Comparison of ENCODE assay signal across 24 cellular contexts in the genomic region with DNA sequence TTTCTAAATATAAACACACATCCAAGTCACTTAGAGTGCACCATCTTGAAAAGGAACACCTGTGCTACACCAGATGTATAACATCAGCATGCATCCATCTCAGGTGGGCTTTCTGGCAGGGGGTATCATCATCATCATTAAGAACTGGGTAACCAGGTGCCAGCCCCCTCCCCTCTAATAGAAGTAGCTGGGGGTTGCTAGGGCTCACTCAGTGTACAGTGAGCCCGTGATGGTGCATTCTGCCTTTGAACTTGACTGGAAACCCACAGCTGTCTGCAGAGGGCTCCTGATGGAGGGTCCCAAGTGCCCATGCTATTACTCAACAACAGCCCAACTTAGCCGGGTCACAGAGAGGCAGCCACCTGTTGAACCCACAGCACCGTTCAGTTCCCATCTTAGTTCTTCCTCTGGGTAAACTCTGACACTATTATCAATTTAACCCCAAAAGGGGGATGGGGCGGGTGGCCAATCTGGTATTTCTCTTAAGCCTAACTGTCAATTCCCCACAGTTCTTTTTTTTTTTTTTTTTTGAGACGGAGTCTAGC. TPM values are rescaled to one million over a fixed set of nuclear protein-coding genes. Genes with fewer than 3 reads are reported as not detected.
DNase-seq lines count a peak whose midpoint lies in the region; ATAC-seq, FAIRE-seq and TF ChIP-seq lines count a peak whose summit lies in the region.
"Had no signal": no experiment of that assay in that cellular context is flagged by ENCODE, and none has a peak within 500 bp of the region (broad histone marks: within the 10 kb centered on the region; RNA-seq: fewer than 3 reads in every experiment).

No MANE protein-coding gene starts in this region.

- H3K36me3 Mint-ChIP-seq in activated CD4-positive, alpha-beta T cell treated with anti-CD3 and anti-CD28 coated beads, Interleukin-2, amount 10 ng/mL, durations not matched to agents 24 days and 14 days (ENCODE audit: low read depth), result peaks cover 19% of the 10 kb centered on the region
- peaks cover 9% of the 10 kb centered on the region for H3K36me3 Mint-ChIP-seq in activated B cell treated with CpG ODN at 0.5 μM for 24 hours (ENCODE audit: low read depth)
- H3K36me3 Mint-ChIP-seq in naive thymus-derived CD8-positive, alpha-beta T cell, result peaks cover 0 to 59% (median 12%) of the 10 kb centered on the region in 3 donors
- H3K36me3 Mint-ChIP-seq: WTC11 had no signal

- intact Hi-C loops in activated CD4-positive, alpha-beta T cell treated with anti-CD3 and anti-CD28 coated beads, Interleukin-2, amount 10 ng/mL, durations not matched to agents 24 days and 14 days (cut with micrococcal nuclease), result no loop called here
- intact Hi-C loops in activated B cell treated with CpG ODN at 0.5 μM for 24 hours (cut with micrococcal nuclease), result loop anchor here (5.0 kb wide), 1 partner anchor 33 kb away; no protein-coding TSS in a partner anchor

- H3K27me3 Mint-ChIP-seq in activated CD4-positive, alpha-beta T cell treated with anti-CD3 and anti-CD28 coated beads, Interleukin-2, amount 10 ng/mL, durations not matched to agents 24 days and 14 days, result no peaks in the 10 kb centered on the region
- H3K27me3 Mint-ChIP-seq in activated B cell treated with CpG ODN at 0.5 μM for 24 hours, result no peaks in the 10 kb centered on the region
- no peaks in the 10 kb centered on the region for H3K27me3 Mint-ChIP-seq in naive thymus-derived CD8-positive, alpha-beta T cell
- H3K27me3 Mint-ChIP-seq: progenitor cell of endocrine pancreas had no signal

- no peak overlapping the region for H3K4me3 ChIP-seq in BLaER1
- H3K4me3 ChIP-seq: dorsolateral prefrontal cortex, thyroid gland had no signal

- no peak for FAIRE-seq in RCC 7860 (lab: Jason Lieb, UNC)
- FAIRE-seq: endothelial cell of umbilical vein, GM12891 had no signal

- peak overlapping the region; percentile 80 for H3K9ac ChIP-seq in BLaER1

- H3K9me3 Mint-ChIP-seq in activated CD4-positive, alpha-beta T cell treated with anti-CD3 and anti-CD28 coated beads, Interleukin-2, amount 10 ng/mL, durations not matched to agents 24 days and 14 days, result no peaks in the 10 kb centered on the region
- no peaks in the 10 kb centered on the region for H3K9me3 Mint-ChIP-seq in activated B cell treated with CpG ODN at 0.5 μM for 24 hours
- H3K9me3 Mint-ChIP-seq in naive thymus-derived CD8-positive, alpha-beta T cell, result no peaks in the 10 kb centered on the region
- H3K9me3 Mint-ChIP-seq: neural crest cell, WTC11 had no signal

- no peaks in the 10 kb centered on the region for H3K9me3 ChIP-seq in BLaER1
- H3K9me3 ChIP-seq: Caco-2, thyroid gland had no signal

- H3K27me3 ChIP-seq in BLaER1, result no peaks in the 10 kb centered on the region
- H3K27me3 ChIP-seq: dorsolateral prefrontal cortex, thyroid gland had no signal

- CTCF ChIA-PET in activated B cell treated with CpG ODN at 0.5 μM for 24 hours (lab: Charles Lee), result no interaction called here

- H4K20me1 ChIP-seq in BLaER1, result no peaks in the 10 kb centered on the region

- H3K4me2 ChIP-seq in BLaER1, result peak overlapping the region; percentile 83

- no peak overlapping the region for H3K4me3 Mint-ChIP-seq in activated CD4-positive, alpha-beta T cell treated with anti-CD3 and anti-CD28 coated beads, Interleukin-2, amount 10 ng/mL, durations not matched to agents 24 days and 14 days
- peak overlapping the region; percentile 35 for H3K4me3 Mint-ChIP-seq in activated B cell treated with CpG ODN at 0.5 μM for 24 hours
- peak overlapping the region in 6 of 10 donors; percentile 2 to 55 (median 31) for H3K4me3 Mint-ChIP-seq in naive thymus-derived CD8-positive, alpha-beta T cell
- H3K4me3 Mint-ChIP-seq: neural crest cell, WTC11 had no signal

- peaks cover 43% of the 10 kb centered on the region for H3K4me1 Mint-ChIP-seq in activated CD4-positive, alpha-beta T cell treated with anti-CD3 and anti-CD28 coated beads, Interleukin-2, amount 10 ng/mL, durations not matched to agents 24 days and 14 days
- H3K4me1 Mint-ChIP-seq in activated B cell treated with CpG ODN at 0.5 μM for 24 hours, result peaks cover 72% of the 10 kb centered on the region
- peaks cover 27 to 91% (median 78%) of the 10 kb centered on the region in 4 donors for H3K4me1 Mint-ChIP-seq in naive thymus-derived CD8-positive, alpha-beta T cell

- ATAC-seq in activated B cell treated with CpG ODN at 0.5 μM for 24 hours (ENCODE audit: low read depth), result peak; percentile 38
- no peak for ATAC-seq in naive thymus-derived CD8-positive, alpha-beta T cell
- ATAC-seq: left cardiac atrium, WTC11 had no signal

- DNase-seq in activated CD4-positive, alpha-beta T cell treated with anti-CD3 and anti-CD28 coated beads, Interleukin-2, amount 10 ng/mL, durations not matched to agents 24 days and 14 days, result no peak
- DNase-seq in activated CD4-positive, alpha-beta T cell treated with anti-CD3 and anti-CD28 coated beads for 48 hours, result no peak
- DNase-seq in activated B cell treated with CpG ODN at 0.5 μM for 24 hours (no peak), RCC 7860 (ENCODE audit: low spot score) (no peak), NCI-H82 (lab: John Stamatoyannopoulos, UW) (no peak), LoVo (ENCODE audit: low spot score) (no peak)
- DNase-seq in naive thymus-derived CD8-positive, alpha-beta T cell, result no peak
- DNase-seq: Caco-2, DMS79 treated with DMSO at 0.1 percent for 48 hours, glutamatergic neuron, KG1, left cardiac atrium, midbrain, NCI-H187, NCI-H526, T-helper 9 cell, thyroid gland had no signal

- TF ChIP-seq CTCF in activated B cell treated with CpG ODN at 0.5 μM for 24 hours (IDR thresholded peaks at IDR 0.05), result no peak

- H3K27ac Mint-ChIP-seq in activated CD4-positive, alpha-beta T cell treated with anti-CD3 and anti-CD28 coated beads, Interleukin-2, amount 10 ng/mL, durations not matched to agents 24 days and 14 days, result peak overlapping the region; percentile 8
- peak overlapping the region; percentile 85 for H3K27ac Mint-ChIP-seq in activated B cell treated with CpG ODN at 0.5 μM for 24 hours
- peak overlapping the region; percentile 14 to 89 (median 77) for H3K27ac Mint-ChIP-seq in naive thymus-derived CD8-positive, alpha-beta T cell
- H3K27ac Mint-ChIP-seq: progenitor cell of endocrine pancreas, WTC11 had no signal

- H3K4me1 ChIP-seq in BLaER1, result peaks cover 97% of the 10 kb centered on the region
- H3K4me1 ChIP-seq: Caco-2 had no signal

- POLR2A ChIA-PET in activated B cell treated with CpG ODN at 0.5 μM for 24 hours (lab: Charles Lee), result interaction anchor here (0.6 to 1.3 kb wide), 4 partner anchors 51 to 79 kb away, joined by 3 to 7 read pairs (median 3); partner anchors contain the start of gene USP49
- POLR2A ChIA-PET in naive thymus-derived CD8-positive, alpha-beta T cell (lab: Charles Lee), result interaction anchor here (0.5 to 0.7 kb wide), 2 partner anchors 38 to 186 kb away, joined by 4 read pairs; no protein-coding TSS in a partner anchor

- H3K36me3 ChIP-seq in BLaER1, result peaks cover 4% of the 10 kb centered on the region; the same call in 1 of the 2 replicates
- H3K36me3 ChIP-seq: thyroid gland had no signal

- H3K27ac ChIP-seq in BLaER1, result peak overlapping the region; percentile 97
- H3K27ac ChIP-seq: dorsolateral prefrontal cortex, thyroid gland had no signal

RNA-seq across cellular contexts. Expression of gene CCND3, which starts 32.7 kb away (rescaled TPM):
- 483 and 491 TPM in 2 replicates for total RNA-seq in activated CD4-positive, alpha-beta T cell treated with anti-CD3 and anti-CD28 coated beads, Interleukin-2, amount 10 ng/mL, durations not matched to agents 24 days and 14 days
- 70.7 and 75.2 TPM in 2 replicates for total RNA-seq in activated B cell treated with CpG ODN at 0.5 μM for 24 hours
- total RNA-seq in naive thymus-derived CD8-positive, alpha-beta T cell, result 100 to 1,000 TPM; 282 to 291 TPM
- polyA plus RNA-seq in naive thymus-derived CD8-positive, alpha-beta T cell, result 100 to 1,000 TPM; 519 to 765 (median 628) TPM

RNA-seq across cellular contexts. Expression of gene BYSL, which starts 53.1 kb away (rescaled TPM):
- 79.6 and 81.4 TPM in 2 replicates for total RNA-seq in activated CD4-positive, alpha-beta T cell treated with anti-CD3 and anti-CD28 coated beads, Interleukin-2, amount 10 ng/mL, durations not matched to agents 24 days and 14 days
- 39.5 and 43.2 TPM in 2 replicates for total RNA-seq in activated B cell treated with CpG ODN at 0.5 μM for 24 hours
- 1 to 10 TPM; 5.3 to 7.6 TPM for total RNA-seq in naive thymus-derived CD8-positive, alpha-beta T cell
- 1 to 10 TPM; 3.5 to 7.5 (median 4.9) TPM for polyA plus RNA-seq in naive thymus-derived CD8-positive, alpha-beta T cell

RNA-seq across cellular contexts. Expression of gene MED20, which starts 53.4 kb away (rescaled TPM):
- total RNA-seq in activated CD4-positive, alpha-beta T cell treated with anti-CD3 and anti-CD28 coated beads, Interleukin-2, amount 10 ng/mL, durations not matched to agents 24 days and 14 days, result 21.9 and 22.8 TPM in 2 replicates
- total RNA-seq in activated B cell treated with CpG ODN at 0.5 μM for 24 hours, result 21.1 and 22.2 TPM in 2 replicates
- 10 to 100 TPM in 1 of 2 experiments, 1 to 10 TPM in 1; 8.8 to 12.5 TPM for total RNA-seq in naive thymus-derived CD8-positive, alpha-beta T cell
- 1 to 10 TPM; 2.8 to 5.1 (median 4.3) TPM for polyA plus RNA-seq in naive thymus-derived CD8-positive, alpha-beta T cell

Comparison
In these comparisons a context has a peak if more than half of its experiments do, and no peak if none do; other contexts are left out.
1. H3K27ac Mint-ChIP-seq: peak in every context shown above with its lines; median percentile 85 in activated B cell treated with CpG ODN at 0.5 μM for 24 hours; 77 in naive thymus-derived CD8-positive, alpha-beta T cell; 8 in activated CD4-positive, alpha-beta T cell treated with anti-CD3 and anti-CD28 coated beads, Interleukin-2, amount 10 ng/mL, durations not matched to agents 24 days and 14 days.